ENCODE assay signal across 30 cellular contexts in genomic region chr4:109462802-109463201, GRCh38. TPM values are rescaled to one million over a fixed set of nuclear protein-coding genes. Genes with fewer than 3 reads are reported as not detected.
DNase-seq lines count a peak whose midpoint lies in the region; ATAC-seq and TF ChIP-seq lines count a peak whose summit lies in the region.
"Had no signal": no experiment of that assay in that cellular context is flagged by ENCODE, and none has a peak within 500 bp of the region (broad histone marks: within the 10 kb centered on the region; RNA-seq: fewer than 3 reads in every experiment).

No MANE protein-coding gene starts in this region.

- H3K27ac Mint-ChIP-seq in activated CD8-positive, alpha-beta memory T cell treated with anti-CD3 and anti-CD28 coated beads, Interleukin-2, amount 10 ng/mL, durations not matched to agents 7 days and 5 days = no peak overlapping the region
- H3K27ac Mint-ChIP-seq: activated naive CD4-positive, alpha-beta T cell treated with anti-CD3 and anti-CD28 coated beads, Interleukin-2, amount 50 U/mL, for 24 hours; CD4-positive, CD25-positive, alpha-beta regulatory T cell had no signal

- H3K4me2 ChIP-seq in IMR-90 (ENCODE audit: low read depth, low read length) = no peak overlapping the region
- H3K4me2 ChIP-seq: PC-9 had no signal

- no peak overlapping the region for H2BK120ac ChIP-seq in IMR-90 (ENCODE audit: low read depth, low read length)

- dilution Hi-C loops in IMR-90 (cut with HindIII; ENCODE audit: low sequenced_read_pairs, unreplicated experiment) = no loop called here

- no peak overlapping the region for H4K91ac ChIP-seq in IMR-90 (ENCODE audit: insufficient read depth, low read depth, low read length)

- no peak overlapping the region for H2AK9ac ChIP-seq in IMR-90 (replicated peaks; ENCODE audit: low read depth, low read length, poor library complexity)

- no peak overlapping the region for H3K56ac ChIP-seq in IMR-90 (ENCODE audit: extremely low read depth, insufficient read depth, low read length)

- H3K9me3 ChIP-seq in IMR-90 (ENCODE audit: control insufficient read depth, insufficient read depth, low read length) = no peaks in the 10 kb centered on the region
- H3K9me3 ChIP-seq: colonic mucosa, gastroesophageal sphincter, pancreas, vagina had no signal

- H3K23ac ChIP-seq in IMR-90 (ENCODE audit: low read depth, low read length) = no peak overlapping the region

- DNase-seq in DMS 273 (lab: John Stamatoyannopoulos, UW; ENCODE audit: unreplicated experiment) (peak; percentile 34), DMS 273 treated with DMSO at 0.1 percent for 48 hours (lab: John Stamatoyannopoulos, UW) (no peak), IMR-90 (no peak), epithelial cell of prostate (ENCODE audit: low read depth, low spot score) (no peak), sciatic nerve (ENCODE audit: low spot score) (no peak), cerebellar cortex (ENCODE audit: low spot score) (no peak), dedifferentiated amniotic fluid mesenchymal stem cell (ENCODE audit: extremely low spot score) (no peak)
- DNase-seq in activated CD8-positive, alpha-beta memory T cell treated with anti-CD3 and anti-CD28 coated beads, Interleukin-2, amount 10 ng/mL, durations not matched to agents 7 days and 5 days = no peak
- DNase-seq: activated B cell treated with CpG ODN at 0.5 μM for 24 hours; activated CD4-positive, alpha-beta T cell treated with anti-CD3 and anti-CD28 coated beads, Interleukin-2, amount 50 U/mL, for 4 hours; activated CD8-positive, alpha-beta memory T cell treated with anti-CD3 and anti-CD28 coated beads, Interleukin-2, amount 50 U/mL, for 4 hours; CD4-positive, CD25-positive, alpha-beta regulatory T cell; colonic mucosa; effector memory CD4-positive, alpha-beta T cell; hypothalamus; immature natural killer cell; left colon; MM.1S; NCI-H2081; NCI-H510A; NK-92 treated with Interleukin-12 subunit alpha and Interleukin-12 subunit beta, amount 100 ng/mL, for 24 hours; pancreas; PC-9; right cardiac atrium; Right ventricle myocardium superior; stimulated activated naive CD4-positive, alpha-beta T cell treated with Interleukin-2 at 50 U/mL for 16 hours had no signal

- no peaks in the 10 kb centered on the region for H3K4me1 ChIP-seq in IMR-90 (ENCODE audit: control insufficient read depth, insufficient read depth, low read length)
- H3K4me1 ChIP-seq: colonic mucosa, pancreas had no signal

- CTCF ChIA-PET in IMR-90 (lab: Yijun Ruan, JAX) = no interaction called here
- CTCF ChIA-PET in activated CD8-positive, alpha-beta memory T cell treated with anti-CD3 and anti-CD28 coated beads, Interleukin-2, amount 10 ng/mL, durations not matched to agents 7 days and 5 days (lab: Charles Lee) = interaction anchor here (0.6 kb wide), 1 partner anchor 77 kb away, joined by 3 read pairs; no protein-coding TSS in a partner anchor

- no CpG with 5 or more reads among the region's 1 CpG for WGBS in IMR-90 (ENCODE audit: extremely low coverage in 2 of 2, insufficient read length in 1 of 2), 2 experiments

- TF ChIP-seq CTCF in IMR-90 (conservative IDR thresholded peaks at IDR 0.05; ENCODE audit: low read depth, low read length) = no peak

- no peak overlapping the region for H3K14ac ChIP-seq in IMR-90 (replicated peaks; ENCODE audit: low read depth, low read length)

- H2AFZ ChIP-seq in IMR-90 (replicated peaks; ENCODE audit: low read length, poor library complexity) = no peak overlapping the region
- H2AFZ ChIP-seq: PC-9 had no signal

- H3K9me1 ChIP-seq in IMR-90 (ENCODE audit: insufficient read depth, low read length) = no peaks in the 10 kb centered on the region; the same call in 1 of the 2 replicates

- no peak overlapping the region for H2BK15ac ChIP-seq in IMR-90 (ENCODE audit: low read depth, low read length)

- H3K9ac ChIP-seq in IMR-90 (ENCODE audit: low read depth, low read length) = no peak overlapping the region

- H2BK20ac ChIP-seq in IMR-90 (ENCODE audit: low read depth, low read length) = no peak overlapping the region

- no peak overlapping the region for H3K18ac ChIP-seq in IMR-90 (ENCODE audit: low read depth, low read length)

- no TSS peak for BruUV-seq in IMR-90 (replicated peaks; lab: Mats Ljungman, UMichigan)

- no peak for TF ChIP-seq RAD21 in IMR-90 (IDR thresholded peaks at IDR 0.05; ENCODE audit: low read length)

- no peak overlapping the region for H3K4me3 Mint-ChIP-seq in activated CD8-positive, alpha-beta memory T cell treated with anti-CD3 and anti-CD28 coated beads, Interleukin-2, amount 10 ng/mL, durations not matched to agents 7 days and 5 days
- H3K4me3 Mint-ChIP-seq: activated B cell treated with CpG ODN at 0.5 μM for 24 hours; activated naive CD4-positive, alpha-beta T cell treated with anti-CD3 and anti-CD28 coated beads, Interleukin-2, amount 50 U/mL, for 24 hours; immature natural killer cell had no signal

- H3K9me3 Mint-ChIP-seq in activated CD8-positive, alpha-beta memory T cell treated with anti-CD3 and anti-CD28 coated beads, Interleukin-2, amount 10 ng/mL, durations not matched to agents 7 days and 5 days (ENCODE audit: low read depth) = no peaks in the 10 kb centered on the region
- H3K9me3 Mint-ChIP-seq: activated B cell treated with CpG ODN at 0.5 μM for 24 hours; activated naive CD4-positive, alpha-beta T cell treated with anti-CD3 and anti-CD28 coated beads, Interleukin-2, amount 50 U/mL, for 24 hours; immature natural killer cell had no signal

- POLR2A ChIA-PET in IMR-90 (lab: Charles Lee; ENCODE audit: unreplicated experiment) = no interaction called here

- peaks cover 1% of the 10 kb centered on the region for H3K4me1 Mint-ChIP-seq in activated CD8-positive, alpha-beta memory T cell treated with anti-CD3 and anti-CD28 coated beads, Interleukin-2, amount 10 ng/mL, durations not matched to agents 7 days and 5 days

- no peak overlapping the region for H2BK5ac ChIP-seq in IMR-90 (ENCODE audit: low read depth, low read length, poor library complexity, severe bottlenecking)

- H3K4me3 ChIP-seq in IMR-90 (ENCODE audit: insufficient read depth, low read depth, low read length) = no peak overlapping the region
- H3K4me3 ChIP-seq: colonic mucosa, gastroesophageal sphincter, pancreas, PC-9, vagina had no signal

- H3K79me1 ChIP-seq in IMR-90 (ENCODE audit: low read depth in 1 of 2, low read length in 2 of 2) = peaks cover 29 to 49% of the 10 kb centered on the region in 2 experiments

- peaks cover 17% of the 10 kb centered on the region for H3K36me3 ChIP-seq in IMR-90 (ENCODE audit: control insufficient read depth, insufficient read depth, low read length)
- H3K36me3 ChIP-seq: colonic mucosa had no signal

- intact Hi-C loops in IMR-90 (cut with micrococcal nuclease) = no loop called here
- intact Hi-C loops in sciatic nerve (cut with DNase I) = no loop called here

- no peak overlapping the region for H3K4ac ChIP-seq in IMR-90 (ENCODE audit: low read depth, low read length)

- H4K8ac ChIP-seq in IMR-90 (ENCODE audit: low read depth in 2 of 2, low read length in 2 of 2) = no peak overlapping the region

- no peaks in the 10 kb centered on the region for H3K27me3 ChIP-seq in IMR-90 (ENCODE audit: control insufficient read depth, insufficient read depth, low read length)
- H3K27me3 ChIP-seq: colonic mucosa, gastroesophageal sphincter, pancreas, vagina had no signal

- H3K36me3 Mint-ChIP-seq in activated CD8-positive, alpha-beta memory T cell treated with anti-CD3 and anti-CD28 coated beads, Interleukin-2, amount 10 ng/mL, durations not matched to agents 7 days and 5 days = peaks cover 34% of the 10 kb centered on the region

- H4K20me1 ChIP-seq in IMR-90 (ENCODE audit: insufficient read depth, low read length) = peaks cover 26% of the 10 kb centered on the region

- no peak overlapping the region for H2AK5ac ChIP-seq in IMR-90 (ENCODE audit: low read depth, low read length)

- no peak for TF ChIP-seq POLR2A in IMR-90 (IDR thresholded peaks at IDR 0.05; ENCODE audit: low read depth, low read length)

- H3K27ac ChIP-seq in IMR-90 (ENCODE audit: insufficient read depth, low read length) (no peak overlapping the region), epithelial cell of prostate (peak overlapping the region; percentile 1)
- H3K27ac ChIP-seq: 22Rv1, colonic mucosa, gastroesophageal sphincter, pancreas, PC-9, vagina had no signal

- no peak overlapping the region for H4K5ac ChIP-seq in IMR-90 (ENCODE audit: low read depth, low read length)

- no peak for ATAC-seq in IMR-90 (ENCODE audit: low read depth)
- ATAC-seq in sciatic nerve = peak; percentile 44
- no peak for ATAC-seq in activated CD8-positive, alpha-beta memory T cell treated with anti-CD3 and anti-CD28 coated beads, Interleukin-2, amount 10 ng/mL, durations not matched to agents 7 days and 5 days
- ATAC-seq: gastroesophageal sphincter, left colon had no signal

- no peaks in the 10 kb centered on the region for H3K27me3 Mint-ChIP-seq in activated CD8-positive, alpha-beta memory T cell treated with anti-CD3 and anti-CD28 coated beads, Interleukin-2, amount 10 ng/mL, durations not matched to agents 7 days and 5 days
- H3K27me3 Mint-ChIP-seq: activated B cell treated with CpG ODN at 0.5 μM for 24 hours; activated naive CD4-positive, alpha-beta T cell treated with anti-CD3 and anti-CD28 coated beads, Interleukin-2, amount 50 U/mL, for 24 hours; CD4-positive, CD25-positive, alpha-beta regulatory T cell had no signal

- in situ Hi-C loops in IMR-90 (cut with MboI; ENCODE audit: low sequenced_read_pairs) = no loop called here

TF ChIP-seq in IMR-90, 13 proteins besides CTCF, POLR2A, EP300 and RAD21:
- TF ChIP-seq CHD1 (IDR thresholded peaks at IDR 0.05; ENCODE audit: low read depth, low read length) (no peak), CEBPB (IDR thresholded peaks at IDR 0.05; ENCODE audit: low read depth, low read length) (peak; percentile 67)

RNA-seq across cellular contexts. Expression of gene SEC24B, which starts 29.2 kb away (rescaled TPM):
- 19.0 and 19.4 TPM in 2 replicates for total RNA-seq in IMR-90 (2012; rRNA removed)
- 27.4 and 28.3 TPM in 2 replicates for polyA plus RNA-seq in IMR-90 (2012; rRNA removed)
- 7.7 and 10.8 TPM in 2 replicates for polyA plus RNA-seq in IMR-90 (2012; cell fraction: cytosol; rRNA removed)
- polyA plus RNA-seq in IMR-90 (2012; cell fraction: nucleus; rRNA removed; ENCODE audit: low replicate concordance) = 11.1 and 43.8 TPM in 2 replicates
- 46.7 TPM for total RNA-seq in sciatic nerve
- total RNA-seq in activated CD8-positive, alpha-beta memory T cell treated with anti-CD3 and anti-CD28 coated beads, Interleukin-2, amount 10 ng/mL, durations not matched to agents 7 days and 5 days = 10 to 100 TPM; 22.0 to 25.9 TPM
